Comparison of ENCODE assay signal across 33 cellular contexts in genomic region chr15:61624950-61625349, GRCh38.
"Had no signal": no experiment of that assay in that cellular context is flagged by ENCODE, and none has a peak within 500 bp of the region (broad histone marks: within the 10 kb centered on the region; RNA-seq: fewer than 3 reads in every experiment).

No MANE protein-coding gene starts in this region.

- DNase-seq: activated effector memory CD4-positive, alpha-beta T cell treated with anti-CD3 and anti-CD28 coated beads, Interleukin-2, amount 50 U/mL, for 16 hours; activated effector memory CD4-positive, alpha-beta T cell treated with Interleukin-2 at 50 U/mL for 16 hours; activated gamma-delta T cell; activated gamma-delta T cell treated with Interleukin-2 at 50 U/mL for 16 hours; activated naive CD4-positive, alpha-beta T cell; activated naive CD4-positive, alpha-beta T cell treated with anti-CD3 and anti-CD28 coated beads for 36 hours; activated naive CD4-positive, alpha-beta T cell treated with anti-CD3 and anti-CD28 coated beads, Interleukin-2, amount 10 ng/mL, durations not matched to agents 7 days and 5 days; activated naive CD4-positive, alpha-beta T cell treated with anti-CD3 and anti-CD28 coated beads, Interleukin-2, amount 50 U/mL, for 16 hours; activated naive CD4-positive, alpha-beta T cell treated with Interleukin-2 at 50 U/mL for 16 hours; activated naive CD8-positive, alpha-beta T cell treated with anti-CD3 and anti-CD28 coated beads for 36 hours; activated naive CD8-positive, alpha-beta T cell treated with anti-CD3 and anti-CD28 coated beads, Interleukin-2, amount 10 ng/mL, durations not matched to agents 7 days and 5 days; activated naive CD8-positive, alpha-beta T cell treated with anti-CD3 and anti-CD28 coated beads, Interleukin-2, amount 50 U/mL, for 24 hours; activated T-cell treated with anti-CD3 and anti-CD28 coated beads, Interleukin-2, amount 50 U/mL, for 1 hour; activated T-cell treated with anti-CD3 and anti-CD28 coated beads, Interleukin-2, amount 50 U/mL, for 24 hours; activated T-cell treated with anti-CD3 and anti-CD28 coated beads, Interleukin-2, amount 50 U/mL, for 4 hours; activated T-cell treated with anti-CD3 and anti-CD28 coated beads, Interleukin-2, amount 50 U/mL, for 48 hours; activated T-cell treated with anti-CD3 and anti-CD28 coated beads, Interleukin-2, amount 50 U/mL, for 72 hours; adrenal gland; amniotic stem cell; amygdala; anterior cingulate cortex; aorta; body of pancreas; brain microvascular endothelial cell; caudate nucleus; central memory CD4-positive, alpha-beta T cell; cerebellar nuclear complex had no signal

- H3K9me3 ChIP-seq: adrenal gland, body of pancreas, breast epithelium had no signal

- H3K27me3 ChIP-seq: adrenal gland, body of pancreas, brain microvascular endothelial cell, breast epithelium had no signal

- H3K27ac ChIP-seq: adrenal gland, body of pancreas, brain microvascular endothelial cell, breast epithelium, cardiac muscle cell had no signal

- H3K4me3 ChIP-seq: adrenal gland, body of pancreas, breast epithelium, cardiac muscle cell had no signal

- ATAC-seq: activated naive CD4-positive, alpha-beta T cell treated with anti-CD3 and anti-CD28 coated beads, Interleukin-2, amount 50 U/mL, for 72 hours; activated naive CD8-positive, alpha-beta T cell treated with anti-CD3 and anti-CD28 coated beads, Interleukin-2, amount 50 U/mL, for 24 hours; activated T-cell treated with anti-CD3 and anti-CD28 coated beads, Interleukin-2, amount 50 U/mL, for 4 hours; activated T-cell treated with anti-CD3 and anti-CD28 coated beads, Interleukin-2, amount 50 U/mL, for 72 hours; activated T-helper 17 cell treated with anti-CD3 and anti-CD28 coated beads, Interleukin-2, amount 50 U/mL, for 72 hours; body of pancreas had no signal

- H3K36me3 ChIP-seq: adrenal gland, brain microvascular endothelial cell, breast epithelium, cardiac muscle cell had no signal

- H3K4me1 ChIP-seq: adrenal gland, body of pancreas, breast epithelium had no signal

- FAIRE-seq: astrocyte, bronchial epithelial cell had no signal
